In the genomic region with DNA sequence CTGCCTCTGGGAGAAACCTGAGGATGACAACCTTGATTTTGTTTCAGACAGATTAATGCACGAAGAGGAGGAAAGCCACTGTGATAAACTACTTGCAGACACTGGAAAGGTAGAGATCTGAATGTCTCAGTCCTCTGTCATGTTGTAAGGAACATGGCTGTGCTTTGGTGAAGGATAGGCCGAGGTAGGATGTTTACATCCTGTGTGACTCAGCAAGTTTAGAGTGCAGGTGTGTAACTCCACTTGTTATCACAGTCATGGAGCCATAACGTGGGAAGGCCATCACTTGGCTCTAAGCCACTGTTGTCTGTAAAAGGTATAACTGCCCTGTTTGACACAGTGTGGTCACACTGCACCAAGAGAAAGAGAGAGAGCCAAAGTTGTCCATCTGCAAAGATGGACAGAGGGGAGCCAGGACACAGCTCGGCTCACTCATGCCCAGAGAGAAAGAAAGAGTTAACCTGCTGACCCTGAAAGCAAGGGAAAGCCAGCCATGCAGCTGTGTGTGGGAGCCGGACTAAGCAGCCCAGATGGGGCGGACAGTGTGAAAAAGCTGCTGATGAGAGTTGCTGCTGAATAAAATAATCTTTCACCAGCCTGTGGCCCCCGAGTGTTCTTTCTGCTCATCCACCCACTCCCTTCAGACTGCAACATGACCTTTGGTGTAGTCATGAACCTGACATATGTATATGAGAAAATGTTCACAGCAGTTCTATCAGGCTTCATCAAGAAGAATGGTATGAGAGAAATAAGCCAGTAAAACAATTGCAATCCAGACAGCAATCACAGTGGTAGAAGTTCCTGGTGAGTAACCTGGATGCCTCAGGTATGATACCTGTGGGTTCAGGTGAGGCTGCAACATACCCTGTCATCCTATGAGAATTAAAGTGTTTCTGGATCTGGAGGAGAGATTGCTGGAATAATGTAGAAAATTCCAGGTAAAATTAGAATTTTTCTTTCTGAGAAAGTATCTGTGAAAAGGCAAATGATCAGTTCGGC, we compare ENCODE assay signal across 1 cellular context.
TF ChIP-seq lines count a peak whose summit lies in the region.

No MANE protein-coding gene starts in this region.

TF ChIP-seq in GM23338, 12 proteins besides CTCF, POLR2A, EP300 and RAD21 (continued from another document):
- TF ChIP-seq, protein P1, sequence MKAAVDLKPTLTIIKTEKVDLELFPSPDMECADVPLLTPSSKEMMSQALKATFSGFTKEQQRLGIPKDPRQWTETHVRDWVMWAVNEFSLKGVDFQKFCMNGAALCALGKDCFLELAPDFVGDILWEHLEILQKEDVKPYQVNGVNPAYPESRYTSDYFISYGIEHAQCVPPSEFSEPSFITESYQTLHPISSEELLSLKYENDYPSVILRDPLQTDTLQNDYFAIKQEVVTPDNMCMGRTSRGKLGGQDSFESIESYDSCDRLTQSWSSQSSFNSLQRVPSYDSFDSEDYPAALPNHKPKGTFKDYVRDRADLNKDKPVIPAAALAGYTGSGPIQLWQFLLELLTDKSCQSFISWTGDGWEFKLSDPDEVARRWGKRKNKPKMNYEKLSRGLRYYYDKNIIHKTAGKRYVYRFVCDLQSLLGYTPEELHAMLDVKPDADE (IDR thresholded peaks at IDR 0.05) = no peak
- no peak for TF ChIP-seq JUNB (IDR thresholded peaks at IDR 0.05; ENCODE audit: unreplicated experiment)
- no peak for TF ChIP-seq EZH2phosphoT487 (IDR thresholded peaks at IDR 0.05; ENCODE audit: unreplicated experiment)
- TF ChIP-seq CREB1 (CRISPR knock-in tag; IDR thresholded peaks at IDR 0.05; ENCODE audit: low read depth) = no peak
